1 cellular context compared by ENCODE assay signal in genomic region chr10:15853800-15854199, GRCh38.
A peak's percentile ranks its signal among the peaks of the same experiment; 100 is the strongest.
TF ChIP-seq lines count a peak whose summit lies in the region.

No MANE protein-coding gene starts in this region.

TF ChIP-seq in HEK293, 187 proteins besides CTCF, POLR2A, EP300 and RAD21 (continued from another document and continues in another):
- TF ChIP-seq PRDM2 (tag by site-specific recombination; IDR thresholded peaks at IDR 0.05; ENCODE audit: borderline replicate concordance) (no peak), ZNF843 (tag by site-specific recombination; IDR thresholded peaks at IDR 0.05) (0 out of 2 replicates have a peak, but pooled peaks have one; percentile 57), ZFP37 (tag by site-specific recombination; IDR thresholded peaks at IDR 0.05) (no peak), ZBTB6 (tag by site-specific recombination; IDR thresholded peaks at IDR 0.05) (no peak), IKZF3 (tag by site-specific recombination; IDR thresholded peaks at IDR 0.05) (peak; percentile 69), SCRT2 (tag by site-specific recombination; IDR thresholded peaks at IDR 0.05) (peak; percentile 33; the same call in 1 of the 2 replicates), ZNF280D (tag by site-specific recombination; IDR thresholded peaks at IDR 0.05) (no peak), ZSCAN5A (tag by site-specific recombination; IDR thresholded peaks at IDR 0.05) (no peak), KLF17 (tag by site-specific recombination; IDR thresholded peaks at IDR 0.05) (no peak), SP7 (tag by site-specific recombination; IDR thresholded peaks at IDR 0.05) (peak; percentile 65), ATF2 (tag by site-specific recombination; IDR thresholded peaks at IDR 0.05; ENCODE audit: low read depth) (peak; percentile 97), ZNF280C (tag by site-specific recombination; IDR thresholded peaks at IDR 0.05) (no peak), PRDM6 (tag by site-specific recombination; IDR thresholded peaks at IDR 0.05) (peak; percentile 51), ZNF600 (tag by site-specific recombination; IDR thresholded peaks at IDR 0.05) (0 out of 2 replicates have a peak, but pooled peaks have one; percentile 19), INSM2 (tag by site-specific recombination; IDR thresholded peaks at IDR 0.05) (peak; percentile 64; the same call in 1 of the 2 replicates), OSR2 (tag by site-specific recombination; IDR thresholded peaks at IDR 0.05) (peak; percentile 89), ZNF366 (tag by site-specific recombination; conservative IDR thresholded peaks at IDR 0.05) (peak; percentile 53), ZEB2 (tag by site-specific recombination; IDR thresholded peaks at IDR 0.05) (peak; percentile 79), ZNF76 (tag by site-specific recombination; IDR thresholded peaks at IDR 0.05; ENCODE audit: borderline replicate concordance, low read depth) (no peak), ZNF23 (tag by site-specific recombination; IDR thresholded peaks at IDR 0.05; ENCODE audit: borderline replicate concordance) (no peak), ZNF274 (IDR thresholded peaks at IDR 0.05; ENCODE audit: low read length) (no peak), ZNF274 (tag by site-specific recombination; IDR thresholded peaks at IDR 0.05; ENCODE audit: borderline replicate concordance) (no peak), ZNF16 (tag by site-specific recombination; IDR thresholded peaks at IDR 0.05; ENCODE audit: low read depth) (no peak), ZXDB (tag by site-specific recombination; IDR thresholded peaks at IDR 0.05) (peak; percentile 33; the same call in 1 of the 2 replicates), TSHZ1 (tag by site-specific recombination; IDR thresholded peaks at IDR 0.05; ENCODE audit: borderline replicate concordance) (peak; percentile 79; the same call in 1 of the 2 replicates), ZNF10 (tag by site-specific recombination; IDR thresholded peaks at IDR 0.05) (no peak), ZBTB17 (tag by site-specific recombination; IDR thresholded peaks at IDR 0.05) (0 out of 2 replicates have a peak, but pooled peaks have one; percentile 32), GFI1B (tag by site-specific recombination; IDR thresholded peaks at IDR 0.05) (0 out of 2 replicates have a peak, but pooled peaks have one; percentile 40), ZNF2 (tag by site-specific recombination; IDR thresholded peaks at IDR 0.05) (no peak; the same call in 1 of the 2 replicates)
